In the genomic region with DNA sequence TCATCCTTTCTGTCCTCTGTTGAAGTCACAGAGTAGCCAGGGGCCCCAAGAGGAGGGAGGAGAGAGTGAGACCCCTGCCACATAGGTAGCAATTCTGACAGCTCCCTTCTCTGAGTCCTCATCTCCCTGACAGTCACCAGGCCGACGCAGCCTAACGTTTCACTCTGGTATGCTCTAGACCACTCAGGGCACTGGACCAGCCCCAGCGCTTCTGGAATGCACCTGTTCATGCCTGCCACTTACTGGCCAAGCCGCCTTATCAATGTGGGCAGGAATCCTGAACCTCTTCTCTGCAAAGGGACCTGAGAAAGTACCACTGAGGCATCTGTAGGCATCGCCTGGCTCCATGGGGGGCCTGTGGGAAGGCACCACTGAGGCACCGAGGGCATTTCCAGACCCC, we compare ENCODE assay signal across 14 cellular contexts.
"Had no signal": no experiment of that assay in that cellular context is flagged by ENCODE, and none has a peak within 500 bp of the region (broad histone marks: within the 10 kb centered on the region; RNA-seq: fewer than 3 reads in every experiment).

No MANE protein-coding gene starts in this region.

- H3K4me1 ChIP-seq: adrenal gland, sigmoid colon, SJCRH30, tibial artery, uterus had no signal

- H3K4me3 Mint-ChIP-seq: activated CD4-positive, alpha-beta memory T cell treated with anti-CD3 and anti-CD28 coated beads, Interleukin-2, amount 10 ng/mL, durations not matched to agents 7 days and 5 days had no signal

- ATAC-seq: activated CD4-positive, CD25-positive, alpha-beta regulatory T cell treated with anti-CD3 and anti-CD28 coated beads, Interleukin-2, amount 50 U/mL, for 24 hours; mucosa of descending colon had no signal

- H3K27me3 ChIP-seq: adrenal gland, sigmoid colon, SJCRH30, tibial artery, uterus had no signal

- H3K4me3 ChIP-seq: adrenal gland, mucosa of descending colon, sigmoid colon, SJCRH30, tibial artery, uterus had no signal

- H3K27ac ChIP-seq: adrenal gland, sigmoid colon, SJCRH30, tibial artery, uterus had no signal

- DNase-seq: activated CD4-positive, alpha-beta memory T cell treated with anti-CD3 and anti-CD28 coated beads, Interleukin-2, amount 10 ng/mL, durations not matched to agents 7 days and 5 days; activated gamma-delta T cell treated with Interleukin-2 at 50 U/mL for 16 hours; adrenal gland; cerebellar nuclear complex; dermis blood vessel endothelial cell; mesenchymal stem cell; mucosa of descending colon; naive B cell; sigmoid colon; stimulated activated naive CD4-positive, alpha-beta T cell; tibial artery; uterus had no signal

- H3K27me3 Mint-ChIP-seq: activated CD4-positive, alpha-beta memory T cell treated with anti-CD3 and anti-CD28 coated beads, Interleukin-2, amount 10 ng/mL, durations not matched to agents 7 days and 5 days; naive B cell had no signal

- H3K9me3 Mint-ChIP-seq: activated CD4-positive, alpha-beta memory T cell treated with anti-CD3 and anti-CD28 coated beads, Interleukin-2, amount 10 ng/mL, durations not matched to agents 7 days and 5 days; naive B cell had no signal

- H3K9me3 ChIP-seq: adrenal gland, mucosa of descending colon, sigmoid colon, SJCRH30, tibial artery, uterus had no signal

- H3K36me3 Mint-ChIP-seq: naive B cell had no signal

- H3K36me3 ChIP-seq: adrenal gland, sigmoid colon, SJCRH30, tibial artery, uterus had no signal
